Comparison of ENCODE assay signal across 35 cellular contexts in genomic region chrX:123392921-123393320, GRCh38.
"Had no signal": no experiment of that assay in that cellular context is flagged by ENCODE, and none has a peak within 500 bp of the region (broad histone marks: within the 10 kb centered on the region; RNA-seq: fewer than 3 reads in every experiment).

No MANE protein-coding gene starts in this region.

- H3K36me3 ChIP-seq: MG63 had no signal

- DNase-seq: Karpas-422, Kasumi-1, MG63, MM.1S, MV-4-11, NCI-H1048, NCI-H1092, NCI-H1092 treated with DMSO at 0.1 percent for 48 hours, NCI-H1105, NCI-H1105 treated with DMSO at 0.1 percent for 48 hours, NCI-H1417, NCI-H1417 treated with DMSO at 0.1 percent for 48 hours, NCI-H1436, NCI-H1436 treated with DMSO at 0.1 percent for 48 hours, NCI-H146, NCI-H1694, NCI-H1694 treated with DMSO at 0.1 percent for 48 hours, NCI-H187, NCI-H187 treated with DMSO at 0.1 percent for 48 hours, NCI-H1930, NCI-H2029, NCI-H2029 treated with DMSO at 0.1 percent for 48 hours, NCI-H2081, NCI-H2081 treated with DMSO at 0.1 percent for 48 hours, NCI-H2107, NCI-H2171, NCI-H2171 treated with DMSO at 0.1 percent for 48 hours, NCI-H2227 treated with DMSO at 0.1 percent for 48 hours, NCI-H226, NCI-H345, NCI-H446, NCI-H446 treated with DMSO at 0.1 percent for 48 hours, NCI-H510A, NCI-H510A treated with DMSO at 0.1 percent for 48 hours, NCI-H524 had no signal

- H3K4me3 ChIP-seq: MG63 had no signal

- H3K9me3 ChIP-seq: MG63 had no signal

- H3K27me3 ChIP-seq: MG63 had no signal
